ENCODE assay signal across 17 cellular contexts in genomic region chr10:70227548-70228320, GRCh38. TPM values are rescaled to one million over a fixed set of nuclear protein-coding genes. Genes with fewer than 3 reads are reported as not detected.
DNase-seq lines count a peak whose midpoint lies in the region; ATAC-seq and TF ChIP-seq lines count a peak whose summit lies in the region.
"Had no signal": no experiment of that assay in that cellular context is flagged by ENCODE, and none has a peak within 500 bp of the region (broad histone marks: within the 10 kb centered on the region; RNA-seq: fewer than 3 reads in every experiment).

No MANE protein-coding gene starts in this region.

- H3K9me3 ChIP-seq in left lung: no peaks in the 10 kb centered on the region
- no peaks in the 10 kb centered on the region for H3K9me3 ChIP-seq in suprapubic skin
- H3K9me3 ChIP-seq: ovary had no signal

- intact Hi-C loops in left lung (cut with DNase I): no loop called here

- peak; percentile 45 for ATAC-seq in left lung
- ATAC-seq in GM19324 (IDR thresholded peaks at IDR 0.05; ENCODE audit: low FRiP score, unreplicated experiment): no peak
- ATAC-seq in GM21619 (IDR thresholded peaks at IDR 0.05; ENCODE audit: unreplicated experiment): no peak
- ATAC-seq: activated CD8-positive, alpha-beta T cell treated with anti-CD3 and anti-CD28 coated beads, Interleukin-2, amount 10 ng/mL, durations not matched to agents 7 days and 5 days had no signal

- H3K27me3 ChIP-seq in left lung (no peaks in the 10 kb centered on the region), suprapubic skin (no peaks in the 10 kb centered on the region)
- H3K27me3 ChIP-seq: ovary had no signal

- peaks cover 12 to 63% of the 10 kb centered on the region in 2 donors for H3K4me1 ChIP-seq in left lung
- peaks cover 18% of the 10 kb centered on the region for H3K4me1 ChIP-seq in suprapubic skin

- WGBS in suprapubic skin: 61% methylated on average over 3 of the region's 3 CpGs

- H3K27ac ChIP-seq in caudate nucleus (ENCODE audit: low read depth, low read length): peak overlapping the region; percentile 16
- peak overlapping the region in 1 of 2 donors; percentile 21 for H3K27ac ChIP-seq in left lung
- H3K27ac ChIP-seq in suprapubic skin: peak overlapping the region; percentile 18
- H3K27ac ChIP-seq: ovary had no signal

- DNase-seq in LoVo (ENCODE audit: low spot score) (peak; percentile 74), caudate nucleus (lab: John Stamatoyannopoulos, UW) (no peak), left lung (no peak), suprapubic skin (ENCODE audit: low spot score in 2 of 2) (no peak), NK-92 (lab: John Stamatoyannopoulos, UW; ENCODE audit: unreplicated experiment) (no peak)
- DNase-seq: activated CD8-positive, alpha-beta T cell treated with anti-CD3 and anti-CD28 coated beads, Interleukin-2, amount 10 ng/mL, durations not matched to agents 7 days and 5 days; activated naive CD4-positive, alpha-beta T cell treated with anti-CD3 and anti-CD28 coated beads, Interleukin-2, amount 50 U/mL, for 16 hours; CD4-positive, alpha-beta memory T cell; NCI-H446 treated with DMSO at 0.1 percent for 48 hours; ovary; RPMI8226; stimulated activated CD4-positive, alpha-beta T cell treated with anti-CD3 and anti-CD28 coated beads, Interleukin-4, amount 100 ng/mL, for 1 hour; stimulated activated naive CD4-positive, alpha-beta T cell; T-helper 9 cell had no signal

- no peak for TF ChIP-seq EP300 in suprapubic skin (IDR thresholded peaks at IDR 0.05)

- no peak for TF ChIP-seq POLR2A in suprapubic skin (IDR thresholded peaks at IDR 0.05)

- H3K36me3 ChIP-seq in left lung (peaks cover 0 to 29% of the 10 kb centered on the region in 2 donors), suprapubic skin (peaks cover 3% of the 10 kb centered on the region)
- H3K36me3 ChIP-seq: ovary had no signal

- H3K4me3 ChIP-seq in left lung: no peak overlapping the region
- H3K4me3 ChIP-seq in suprapubic skin: no peak overlapping the region
- H3K4me3 ChIP-seq: ovary had no signal

- TF ChIP-seq CTCF in left lung (IDR thresholded peaks at IDR 0.05) (no peak), suprapubic skin (IDR thresholded peaks at IDR 0.05) (no peak)

RNA-seq across cellular contexts. Expression of gene PPA1, which starts 5.5 kb away (rescaled TPM):
- 100 to 1,000 TPM; 223 to 231 TPM for total RNA-seq in left lung
- total RNA-seq in suprapubic skin: 100 to 1,000 TPM in 3 of 4 donors, 10 to 100 TPM in 1; 61.5 to 137 (median 118) TPM

RNA-seq across cellular contexts. Expression of gene NPFFR1, which starts 56.1 kb away (rescaled TPM):
- total RNA-seq in left lung (under 1 TPM; 0.20 to 0.21 TPM), suprapubic skin (under 1 TPM; 0.08 to 0.53 (median 0.23) TPM)
- total RNA-seq: activated CD8-positive, alpha-beta T cell treated with anti-CD3 and anti-CD28 coated beads, Interleukin-2, amount 10 ng/mL, durations not matched to agents 7 days and 5 days; CD4-positive, alpha-beta memory T cell; glomerular endothelial cell had no signal

RNA-seq across cellular contexts. Expression of gene SAR1A, which starts 57.4 kb away (rescaled TPM):
- 100 to 1,000 TPM; 165 to 219 TPM for total RNA-seq in left lung
- total RNA-seq in suprapubic skin: 10 to 100 TPM; 48.2 to 66.7 (median 49.5) TPM
